In the genomic region with DNA sequence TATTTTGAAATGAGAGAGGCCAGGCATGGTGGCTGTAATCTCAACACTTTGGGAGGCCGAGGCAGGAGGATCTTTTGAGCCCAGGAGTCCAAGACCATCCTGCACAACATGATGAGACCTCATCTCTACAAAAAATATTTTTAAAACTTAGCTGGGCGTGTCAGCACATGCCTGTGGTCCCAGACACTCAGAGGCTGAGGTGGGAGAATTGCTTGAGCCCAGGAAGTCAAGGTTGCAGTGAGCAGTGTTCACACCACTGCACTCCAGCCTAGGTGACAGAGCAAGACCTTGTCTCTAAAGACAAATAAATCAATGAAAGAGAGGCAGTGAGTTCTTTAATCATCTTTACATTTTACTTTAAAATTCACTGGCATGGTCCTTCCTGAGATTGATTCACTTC, we compare ENCODE assay signal across 21 cellular contexts.
"Had no signal": no experiment of that assay in that cellular context is flagged by ENCODE, and none has a peak within 500 bp of the region (broad histone marks: within the 10 kb centered on the region; RNA-seq: fewer than 3 reads in every experiment).

No MANE protein-coding gene starts in this region.

- H3K4me3 ChIP-seq: adrenal gland, ascending aorta, left lung, lung, prostate gland, right atrium auricular region, upper lobe of right lung had no signal

- H3K27me3 ChIP-seq: adrenal gland, ascending aorta, brain microvascular endothelial cell, left lung, right atrium auricular region, upper lobe of right lung had no signal

- H3K27me3 Mint-ChIP-seq: dendritic cell treated with granulocyte-macrophage colony-stimulating factor and Interleukin-4, amounts not matched to agents 40 ng/mL and 50 ng/mL, for 4 days had no signal

- H3K4me2 ChIP-seq: SK-N-SH had no signal

- ATAC-seq: left lung; naive thymus-derived CD8-positive, alpha-beta T cell; stimulated activated naive CD8-positive, alpha-beta T cell treated with anti-CD3 and anti-CD28 coated beads, Interleukin-15, Interleukin-2, amounts not matched to agents 100 U/mL and 50 U/mL, for 24 hours; upper lobe of right lung had no signal

- H3K36me3 Mint-ChIP-seq: naive thymus-derived CD8-positive, alpha-beta T cell had no signal

- H3K27ac ChIP-seq: adrenal gland, ascending aorta, brain microvascular endothelial cell, left lung, prostate gland, right atrium auricular region, upper lobe of right lung had no signal

- H3K36me3 ChIP-seq: adrenal gland, ascending aorta, brain microvascular endothelial cell, left lung, prostate gland, right atrium auricular region, upper lobe of right lung had no signal

- H3K27ac Mint-ChIP-seq: dendritic cell treated with granulocyte-macrophage colony-stimulating factor and Interleukin-4, amounts not matched to agents 40 ng/mL and 50 ng/mL, for 4 days; mesothelial cell of epicardium; naive thymus-derived CD8-positive, alpha-beta T cell had no signal

- H3K9me3 Mint-ChIP-seq: dendritic cell treated with granulocyte-macrophage colony-stimulating factor and Interleukin-4, amounts not matched to agents 40 ng/mL and 50 ng/mL, for 4 days; naive thymus-derived CD8-positive, alpha-beta T cell had no signal

- DNase-seq: activated CD4-positive, alpha-beta T cell treated with anti-CD3 and anti-CD28 coated beads, Interleukin-2, amount 50 U/mL, for 4 hours; activated effector memory CD4-positive, alpha-beta T cell treated with Interleukin-2 at 50 U/mL for 16 hours; activated naive CD4-positive, alpha-beta T cell treated with anti-CD3 and anti-CD28 coated beads, Interleukin-2, amount 10 ng/mL, durations not matched to agents 7 days and 5 days; activated T-cell treated with anti-CD3 and anti-CD28 coated beads, Interleukin-2, amount 50 U/mL, for 48 hours; adrenal gland; brain microvascular endothelial cell; caudate nucleus; effector CD8-positive, alpha-beta T cell; erythroblast; left lung; naive thymus-derived CD8-positive, alpha-beta T cell; SK-N-SH; stimulated activated CD4-positive, alpha-beta T cell treated with anti-CD3 and anti-CD28 coated beads, Interleukin-4, amount 100 ng/mL, for 24 hours; stimulated activated naive CD8-positive, alpha-beta T cell treated with anti-CD3 and anti-CD28 coated beads, Interleukin-15, Interleukin-2, amounts not matched to agents 100 U/mL and 50 U/mL, for 24 hours; upper lobe of right lung had no signal

- H3K9me3 ChIP-seq: adrenal gland, ascending aorta, left lung, prostate gland, right atrium auricular region, SK-N-SH, upper lobe of right lung had no signal

- H3K9ac ChIP-seq: SK-N-SH had no signal

- H3K4me3 Mint-ChIP-seq: activated naive CD4-positive, alpha-beta T cell treated with anti-CD3 and anti-CD28 coated beads, Interleukin-2, amount 10 ng/mL, durations not matched to agents 7 days and 5 days; dendritic cell treated with granulocyte-macrophage colony-stimulating factor and Interleukin-4, amounts not matched to agents 40 ng/mL and 50 ng/mL, for 4 days; mesothelial cell of epicardium; naive thymus-derived CD8-positive, alpha-beta T cell had no signal

- H3K4me1 ChIP-seq: adrenal gland, prostate gland had no signal
